10 cellular contexts compared by ENCODE assay signal in genomic region chr9:105154723-105155191, GRCh38.
DNase-seq lines count a peak whose midpoint lies in the region; ATAC-seq and TF ChIP-seq lines count a peak whose summit lies in the region.
"Had no signal": no experiment of that assay in that cellular context is flagged by ENCODE, and none has a peak within 500 bp of the region (broad histone marks: within the 10 kb centered on the region; RNA-seq: fewer than 3 reads in every experiment).

No MANE protein-coding gene starts in this region.

- DNase-seq in Ammon's horn (ENCODE audit: low spot score) (peak; percentile 51), IMR-90 (peak; percentile 81), astrocyte of the hippocampus (ENCODE audit: low read depth, low spot score) (peak; percentile 27), kidney tubule cell (ENCODE audit: low spot score) (peak; percentile 53), anterior cingulate cortex (lab: John Stamatoyannopoulos, UW) (no peak), NCI-H2171 treated with DMSO at 0.1 percent for 48 hours (lab: John Stamatoyannopoulos, UW) (no peak), superior temporal gyrus (ENCODE audit: extremely low spot score) (no peak)
- DNase-seq: activated CD4-positive, alpha-beta T cell treated with anti-CD3 and anti-CD28 coated beads for 1 hour; activated naive CD4-positive, alpha-beta T cell treated with anti-CD3 and anti-CD28 coated beads for 36 hours had no signal

- H2AFZ ChIP-seq in IMR-90 (replicated peaks; ENCODE audit: low read length, poor library complexity), result no peak overlapping the region

- H4K8ac ChIP-seq in IMR-90 (ENCODE audit: low read depth in 2 of 2, low read length in 2 of 2), result peak overlapping the region in 1 of 2 experiments; percentile 6; a peak in 2 of 4 replicates

- in situ Hi-C loops in IMR-90 (cut with MboI; ENCODE audit: low sequenced_read_pairs), result loop anchor here (5.0 kb wide), 2 partner anchors 232 to 292 kb away; no protein-coding TSS in a partner anchor

- 0 out of 2 replicates have a peak overlapping the region, but pooled peaks have one; percentile 20 for H3K23ac ChIP-seq in IMR-90 (ENCODE audit: low read depth, low read length)

- H3K9me1 ChIP-seq in IMR-90 (ENCODE audit: insufficient read depth, low read length), result peaks cover 5% of the 10 kb centered on the region; the same call in 1 of the 2 replicates

- no peak overlapping the region for H2AK9ac ChIP-seq in IMR-90 (replicated peaks; ENCODE audit: low read depth, low read length, poor library complexity)

- CTCF ChIA-PET in IMR-90 (lab: Yijun Ruan, JAX), result interaction anchor here (1.2 kb wide), 1 partner anchor 292 kb away, joined by 4 read pairs; no protein-coding TSS in a partner anchor

- H2BK15ac ChIP-seq in IMR-90 (ENCODE audit: low read depth, low read length), result no peak overlapping the region

- peak overlapping the region; percentile 53 for H3K4ac ChIP-seq in IMR-90 (ENCODE audit: low read depth, low read length)

- no peaks in the 10 kb centered on the region for H3K27me3 ChIP-seq in IMR-90 (ENCODE audit: control insufficient read depth, insufficient read depth, low read length)

- H3K56ac ChIP-seq in IMR-90 (ENCODE audit: extremely low read depth, insufficient read depth, low read length), result no peak overlapping the region

- H3K4me2 ChIP-seq in IMR-90 (ENCODE audit: low read depth, low read length), result peak overlapping the region; percentile 2; the same call in 1 of the 2 replicates

- 0 out of 2 replicates have a peak, but pooled peaks have one; percentile 3 for TF ChIP-seq RAD21 in IMR-90 (IDR thresholded peaks at IDR 0.05; ENCODE audit: low read length)

- intact Hi-C loops in IMR-90 (cut with micrococcal nuclease), result loop anchor here (2.0 kb wide), 1 partner anchor 90 kb away; no protein-coding TSS in a partner anchor

- no CpG with 5 or more reads among the region's 2 CpGs for WGBS in IMR-90 (ENCODE audit: extremely low coverage in 2 of 2, insufficient read length in 1 of 2), 2 experiments

- 0 out of 2 replicates have a peak, but pooled peaks cover 3% of the 10 kb centered on the region for H4K20me1 ChIP-seq in IMR-90 (ENCODE audit: insufficient read depth, low read length)

- peak overlapping the region; percentile 0; the same call in 1 of the 2 replicates for H3K18ac ChIP-seq in IMR-90 (ENCODE audit: low read depth, low read length)

- TF ChIP-seq CTCF in IMR-90 (conservative IDR thresholded peaks at IDR 0.05; ENCODE audit: low read depth, low read length), result no peak

- no peak for TF ChIP-seq POLR2A in IMR-90 (IDR thresholded peaks at IDR 0.05; ENCODE audit: low read depth, low read length)

- H2BK120ac ChIP-seq in IMR-90 (ENCODE audit: low read depth, low read length), result peak overlapping the region; percentile 4; the same call in 1 of the 2 replicates

- H2BK5ac ChIP-seq in IMR-90 (ENCODE audit: low read depth, low read length, poor library complexity, severe bottlenecking), result peak overlapping the region; percentile 1

- peak; percentile 42; the same call in 1 of the 2 replicates for ATAC-seq in IMR-90 (ENCODE audit: low read depth)
- no peak for ATAC-seq in HG03432 (IDR thresholded peaks at IDR 0.05; ENCODE audit: unreplicated experiment)

- BruUV-seq in IMR-90 (replicated peaks; lab: Mats Ljungman, UMichigan), result no TSS peak

- peak overlapping the region; percentile 46; the same call in 1 of the 2 replicates for H4K5ac ChIP-seq in IMR-90 (ENCODE audit: low read depth, low read length)

- no peaks in the 10 kb centered on the region for H3K36me3 ChIP-seq in IMR-90 (ENCODE audit: control insufficient read depth, insufficient read depth, low read length)

- peak overlapping the region; percentile 38 for H3K14ac ChIP-seq in IMR-90 (replicated peaks; ENCODE audit: low read depth, low read length)

- POLR2A ChIA-PET in IMR-90 (lab: Charles Lee; ENCODE audit: unreplicated experiment), result no interaction called here

- peak overlapping the region; percentile 9; the same call in 1 of the 2 replicates for H4K91ac ChIP-seq in IMR-90 (ENCODE audit: insufficient read depth, low read depth, low read length)

- dilution Hi-C loops in IMR-90 (cut with HindIII; ENCODE audit: low sequenced_read_pairs, unreplicated experiment), result no loop called here

- H3K79me1 ChIP-seq in IMR-90 (ENCODE audit: low read depth in 1 of 2, low read length in 2 of 2), result no peaks in the 10 kb centered on the region

- H3K4me1 ChIP-seq in IMR-90 (ENCODE audit: control insufficient read depth, insufficient read depth, low read length), result peaks cover 12% of the 10 kb centered on the region

- no peak overlapping the region for H3K27ac ChIP-seq in IMR-90 (ENCODE audit: insufficient read depth, low read length)

- H3K9me3 ChIP-seq in IMR-90 (ENCODE audit: control insufficient read depth, insufficient read depth, low read length), result no peaks in the 10 kb centered on the region

- H3K4me3 ChIP-seq in IMR-90 (ENCODE audit: insufficient read depth, low read depth, low read length), result no peak overlapping the region

- peak overlapping the region; percentile 38; the same call in 1 of the 2 replicates for H2BK20ac ChIP-seq in IMR-90 (ENCODE audit: low read depth, low read length)

- peak overlapping the region; percentile 70; the same call in 1 of the 2 replicates for H2AK5ac ChIP-seq in IMR-90 (ENCODE audit: low read depth, low read length)

- no peak overlapping the region; the same call in 1 of the 2 replicates for H3K9ac ChIP-seq in IMR-90 (ENCODE audit: low read depth, low read length)

TF ChIP-seq in IMR-90, 13 proteins besides CTCF, POLR2A, EP300 and RAD21:
- TF ChIP-seq RCOR1 (IDR thresholded peaks at IDR 0.05; ENCODE audit: insufficient replicate concordance, low read length) (no peak), FOS (IDR thresholded peaks at IDR 0.05; ENCODE audit: low read depth, low read length) (peak; percentile 50; the same call in 1 of the 2 replicates), MAZ (IDR thresholded peaks at IDR 0.05; ENCODE audit: borderline replicate concordance, low read depth, low read length) (no peak), USF2 (IDR thresholded peaks at IDR 0.05; ENCODE audit: low read depth, low read length) (no peak), ELK1 (IDR thresholded peaks at IDR 0.05; ENCODE audit: borderline replicate concordance, low read depth, low read length) (no peak), MXI1 (IDR thresholded peaks at IDR 0.05; ENCODE audit: borderline replicate concordance, low read depth, low read length) (no peak), RFX5 (IDR thresholded peaks at IDR 0.05; ENCODE audit: low read depth, low read length) (no peak), NFE2L2 (IDR thresholded peaks at IDR 0.05; ENCODE audit: low read depth, low read length) (no peak), CHD1 (IDR thresholded peaks at IDR 0.05; ENCODE audit: low read depth, low read length) (no peak), SMC3 (IDR thresholded peaks at IDR 0.05; ENCODE audit: low read depth, low read length) (0 out of 2 replicates have a peak, but pooled peaks have one; percentile 1), CEBPB (IDR thresholded peaks at IDR 0.05; ENCODE audit: low read depth, low read length) (peak; percentile 46; the same call in 1 of the 2 replicates), MAFK (IDR thresholded peaks at IDR 0.05; ENCODE audit: low read depth, low read length) (no peak)

Comparison
In these comparisons a context has a peak if more than half of its experiments do, and no peak if none do; other contexts are left out.
1. DNase-seq: peak in Ammon's horn (single experiment), IMR-90 (single experiment), astrocyte of the hippocampus (single experiment) and kidney tubule cell (single experiment); none in anterior cingulate cortex (0 of 58), NCI-H2171 treated with DMSO at 0.1 percent for 48 hours (single experiment) and superior temporal gyrus (single experiment).